In genomic region chr6:4316867-4317400, GRCh38 we compare ENCODE assay signal across 8 cellular contexts.
A peak's percentile ranks its signal among the peaks of the same experiment; 100 is the strongest.
DNase-seq lines count a peak whose midpoint lies in the region; TF ChIP-seq lines count a peak whose summit lies in the region.

No MANE protein-coding gene starts in this region.

- H3K9me3 ChIP-seq in testis (no peaks in the 10 kb centered on the region), OCI-LY7 (ENCODE audit: low read length) (peaks cover 1% of the 10 kb centered on the region)

- no peaks in the 10 kb centered on the region for H3K9me2 ChIP-seq in OCI-LY7 (ENCODE audit: insufficient read depth, low read length)

- TF ChIP-seq CTCF in retinal pigment epithelial cell (conservative IDR thresholded peaks at IDR 0.05; ENCODE audit: low read depth, low read length) (no peak), testis (IDR thresholded peaks at IDR 0.05) (no peak), OCI-LY7 (conservative IDR thresholded peaks at IDR 0.05; ENCODE audit: low read length) (no peak)

- no peak for TF ChIP-seq POLR2A in testis (IDR thresholded peaks at IDR 0.05)

- no peaks in the 10 kb centered on the region for H3K36me3 ChIP-seq in testis (ENCODE audit: low read depth, missing control alignments)
- no peaks in the 10 kb centered on the region for H3K36me3 ChIP-seq in OCI-LY7 (ENCODE audit: insufficient read depth, low read length)

- H2AFZ ChIP-seq in OCI-LY7 (ENCODE audit: low read length): no peak overlapping the region

- no peak overlapping the region for H3K27ac ChIP-seq in testis
- no peak overlapping the region for H3K27ac ChIP-seq in OCI-LY7 (ENCODE audit: low read depth, low read length, poor library complexity, severe bottlenecking)

- POLR2A ChIA-PET in OCI-LY7 (lab: Charles Lee): no interaction called here

- intact Hi-C loops in testis (cut with DNase I; ENCODE audit: low total_unique reads): no loop called here
- intact Hi-C loops in OCI-LY7 (cut with micrococcal nuclease; ENCODE audit: unreplicated experiment): no loop called here

- peaks cover 3% of the 10 kb centered on the region for H3K4me1 ChIP-seq in testis
- no peaks in the 10 kb centered on the region for H3K4me1 ChIP-seq in OCI-LY7 (ENCODE audit: insufficient read depth, low read length, poor library complexity, severe bottlenecking)

- H3K27me3 ChIP-seq in testis: no peaks in the 10 kb centered on the region

- H3K4me2 ChIP-seq in OCI-LY7 (ENCODE audit: low read length): no peak overlapping the region

- H3K4me3 ChIP-seq in retinal pigment epithelial cell (ENCODE audit: low read length) (no peak overlapping the region), testis (no peak overlapping the region), OCI-LY7 (ENCODE audit: low read depth, low read length, poor library complexity, severe bottlenecking) (no peak overlapping the region)

- DNase-seq in HCEC 1CT (peak; percentile 95), SHP77 treated with DMSO at 0.1 percent for 48 hours (lab: John Stamatoyannopoulos, UW) (peak; percentile 64), globus pallidus (ENCODE audit: low spot score) (peak; percentile 18), retinal pigment epithelial cell (ENCODE audit: low read depth) (peak; percentile 92), testis (no peak), NCI-H1436 (lab: John Stamatoyannopoulos, UW) (no peak), OCI-LY7 (ENCODE audit: low spot score) (no peak)
- DNase-seq in activated CD8-positive, alpha-beta memory T cell treated with anti-CD3 and anti-CD28 coated beads, Interleukin-2, amount 50 U/mL, for 48 hours: no peak

- 42 to 50% methylated on average over 9 of the region's 9 CpGs for WGBS in testis, 2 donors

- CTCF ChIA-PET in OCI-LY7 (lab: Charles Lee; ENCODE audit: unreplicated experiment): no interaction called here

- H4K20me1 ChIP-seq in OCI-LY7 (ENCODE audit: insufficient read depth, low read length): no peaks in the 10 kb centered on the region

- no TSS peak for BruUV-seq in OCI-LY7 (replicated peaks; lab: Mats Ljungman, UMichigan)

- no peaks in the 10 kb centered on the region for H3K79me2 ChIP-seq in OCI-LY7 (ENCODE audit: insufficient read depth, low read depth, low read length)

Comparison
In these comparisons a context has a peak if more than half of its experiments do, and no peak if none do; other contexts are left out.
1. DNase-seq: peak in HCEC 1CT (single experiment), SHP77 treated with DMSO at 0.1 percent for 48 hours (single experiment), globus pallidus (single experiment) and retinal pigment epithelial cell (single experiment); none in testis (single experiment), NCI-H1436 (single experiment), OCI-LY7 (single experiment) and activated CD8-positive, alpha-beta memory T cell treated with anti-CD3 and anti-CD28 coated beads, Interleukin-2, amount 50 U/mL, for 48 hours (single experiment).